1 cellular context compared by ENCODE assay signal in genomic region chr5:76489877-76490688, GRCh38.
TF ChIP-seq lines count a peak whose summit lies in the region.

No MANE protein-coding gene starts in this region.

TF ChIP-seq in H1, 55 proteins besides CTCF, POLR2A, EP300 and RAD21 (continued from another document):
- TF ChIP-seq CBX8 (IDR thresholded peaks at IDR 0.05; ENCODE audit: borderline replicate concordance, low read depth, low read length) (no peak), FOSL1 (IDR thresholded peaks at IDR 0.05; ENCODE audit: insufficient read depth, low read depth, low read length) (no peak), BCL11A (IDR thresholded peaks at IDR 0.05; ENCODE audit: low read depth in 2 of 2, low read length in 2 of 2) (no peak), TAF7 (optimal IDR thresholded peaks at IDR 0.05; ENCODE audit: borderline replicate concordance, low read depth, low read length) (no peak), CHD7 (IDR thresholded peaks at IDR 0.05; ENCODE audit: insufficient replicate concordance, low read length) (peak; percentile 66), CHD2 (IDR thresholded peaks at IDR 0.05; ENCODE audit: low read length) (no peak), ZNF274 (IDR thresholded peaks at IDR 0.05; ENCODE audit: borderline replicate concordance, extremely low read depth, low read length) (no peak), BACH1 (IDR thresholded peaks at IDR 0.05; ENCODE audit: low read length) (no peak), TEAD4 (IDR thresholded peaks at IDR 0.05; ENCODE audit: low read depth, low read length) (0 out of 2 replicates have a peak, but pooled peaks have one; percentile 31), CREB1 (IDR thresholded peaks at IDR 0.05) (no peak), RNF2 (IDR thresholded peaks at IDR 0.05; ENCODE audit: borderline replicate concordance, low read depth, low read length, missing control alignments, poor library complexity, severe bottlenecking) (no peak)
- TF ChIP-seq, protein P1, sequence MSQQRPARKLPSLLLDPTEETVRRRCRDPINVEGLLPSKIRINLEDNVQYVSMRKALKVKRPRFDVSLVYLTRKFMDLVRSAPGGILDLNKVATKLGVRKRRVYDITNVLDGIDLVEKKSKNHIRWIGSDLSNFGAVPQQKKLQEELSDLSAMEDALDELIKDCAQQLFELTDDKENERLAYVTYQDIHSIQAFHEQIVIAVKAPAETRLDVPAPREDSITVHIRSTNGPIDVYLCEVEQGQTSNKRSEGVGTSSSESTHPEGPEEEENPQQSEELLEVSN (IDR thresholded peaks at IDR 0.05), result no peak
- TF ChIP-seq, protein P2, sequence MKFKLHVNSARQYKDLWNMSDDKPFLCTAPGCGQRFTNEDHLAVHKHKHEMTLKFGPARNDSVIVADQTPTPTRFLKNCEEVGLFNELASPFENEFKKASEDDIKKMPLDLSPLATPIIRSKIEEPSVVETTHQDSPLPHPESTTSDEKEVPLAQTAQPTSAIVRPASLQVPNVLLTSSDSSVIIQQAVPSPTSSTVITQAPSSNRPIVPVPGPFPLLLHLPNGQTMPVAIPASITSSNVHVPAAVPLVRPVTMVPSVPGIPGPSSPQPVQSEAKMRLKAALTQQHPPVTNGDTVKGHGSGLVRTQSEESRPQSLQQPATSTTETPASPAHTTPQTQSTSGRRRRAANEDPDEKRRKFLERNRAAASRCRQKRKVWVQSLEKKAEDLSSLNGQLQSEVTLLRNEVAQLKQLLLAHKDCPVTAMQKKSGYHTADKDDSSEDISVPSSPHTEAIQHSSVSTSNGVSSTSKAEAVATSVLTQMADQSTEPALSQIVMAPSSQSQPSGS (IDR thresholded peaks at IDR 0.05; ENCODE audit: low read length), result no peak
